ENCODE assay signal across 8 cellular contexts in genomic region chr10:79071535-79071923, GRCh38. TPM values are rescaled to one million over a fixed set of nuclear protein-coding genes. Genes with fewer than 3 reads are reported as not detected.
DNase-seq lines count a peak whose midpoint lies in the region; ATAC-seq and TF ChIP-seq lines count a peak whose summit lies in the region.

No MANE protein-coding gene starts in this region.

- H3K27ac Mint-ChIP-seq in CD14-positive monocyte = peak overlapping the region; percentile 85 to 97 (median 90)
- H3K27ac Mint-ChIP-seq in osteocyte (ENCODE audit: unreplicated experiment) = peak overlapping the region; percentile 91

- H3K36me3 Mint-ChIP-seq in CD14-positive monocyte (peaks cover 9 to 22% of the 10 kb centered on the region in 2 donors), osteocyte (ENCODE audit: unreplicated experiment) (no peaks in the 10 kb centered on the region)

- peak overlapping the region; percentile 96 to 98 for H3K4me3 Mint-ChIP-seq in CD14-positive monocyte
- peak overlapping the region; percentile 91 for H3K4me3 Mint-ChIP-seq in osteocyte (ENCODE audit: unreplicated experiment)

- intact Hi-C loops in CD14-positive monocyte (cut with micrococcal nuclease) = loop anchor here (5.0 kb wide), 2 partner anchors 66 to 71 kb away; no protein-coding TSS in a partner anchor
- intact Hi-C loops in esophagus muscularis mucosa (cut with DNase I) = loop anchor here (5.0 kb wide), 1 partner anchor 76 kb away; no protein-coding TSS in a partner anchor

- no peak for TF ChIP-seq EP300 in esophagus muscularis mucosa (IDR thresholded peaks at IDR 0.05)

- H3K9me3 Mint-ChIP-seq in CD14-positive monocyte (peaks cover 0 to 3% (median 0%) of the 10 kb centered on the region in 7 donors), osteocyte (ENCODE audit: unreplicated experiment) (no peaks in the 10 kb centered on the region)

- H3K27me3 Mint-ChIP-seq in CD14-positive monocyte (ENCODE audit: low read depth in 3 of 3) (peaks cover 1 to 2% (median 1%) of the 10 kb centered on the region in 3 donors), osteocyte (ENCODE audit: unreplicated experiment) (no peaks in the 10 kb centered on the region)

- DNase-seq in CD14-positive monocyte (ENCODE audit: low spot score) = no peak
- peak in 1 of 2 experiments; percentile 46 for DNase-seq in SJCRH30
- no peak for DNase-seq in esophagus muscularis mucosa (ENCODE audit: extremely low spot score)
- no peak for DNase-seq in osteocyte (ENCODE audit: extremely low spot score, unreplicated experiment)
- no peak for DNase-seq in iPS-NIHi7 (ENCODE audit: extremely low spot score)
- DNase-seq in germinal center (ENCODE audit: low spot score) = no peak

- H3K4me3 ChIP-seq in SJCRH30 (peak overlapping the region; percentile 89), esophagus muscularis mucosa (peak overlapping the region; percentile 88 to 99 (median 94))

- H3K4me1 ChIP-seq in SJCRH30 = peaks cover 30% of the 10 kb centered on the region
- peaks cover 61 to 77% (median 75%) of the 10 kb centered on the region in 4 donors for H3K4me1 ChIP-seq in esophagus muscularis mucosa

- TF ChIP-seq CTCF in CD14-positive monocyte (IDR thresholded peaks at IDR 0.05) = no peak
- TF ChIP-seq CTCF in esophagus muscularis mucosa (IDR thresholded peaks at IDR 0.05) = no peak
- no peak for TF ChIP-seq CTCF in osteocyte (IDR thresholded peaks at IDR 0.05)

- ATAC-seq in HG02938 (IDR thresholded peaks at IDR 0.05; ENCODE audit: unreplicated experiment) = no peak
- no peak for ATAC-seq in GM21737 (IDR thresholded peaks at IDR 0.05; ENCODE audit: unreplicated experiment)

- peak overlapping the region; percentile 49 for H3K27ac ChIP-seq in SJCRH30
- peak overlapping the region; percentile 97 to 100 (median 99) for H3K27ac ChIP-seq in esophagus muscularis mucosa (replicated peaks in 1 of 4)

- WGBS in esophagus muscularis mucosa = 12% methylated on average over 8 of the region's 8 CpGs

- peaks cover 67% of the 10 kb centered on the region for H3K4me1 Mint-ChIP-seq in CD14-positive monocyte
- peaks cover 65% of the 10 kb centered on the region for H3K4me1 Mint-ChIP-seq in osteocyte (ENCODE audit: unreplicated experiment)

- no peak for TF ChIP-seq POLR2A in esophagus muscularis mucosa (IDR thresholded peaks at IDR 0.05; ENCODE audit: low read depth)

- no peaks in the 10 kb centered on the region for H3K9me3 ChIP-seq in SJCRH30 (replicated peaks)
- no peaks in the 10 kb centered on the region for H3K9me3 ChIP-seq in esophagus muscularis mucosa

- H3K36me3 ChIP-seq in SJCRH30 (no peaks in the 10 kb centered on the region), esophagus muscularis mucosa (no peaks in the 10 kb centered on the region)

- no peaks in the 10 kb centered on the region for H3K27me3 ChIP-seq in SJCRH30
- H3K27me3 ChIP-seq in esophagus muscularis mucosa = peaks cover 0 to 7% (median 0%) of the 10 kb centered on the region in 4 donors

RNA-seq across cellular contexts. Expression of gene ZMIZ1, which starts 2.8 kb away (rescaled TPM):
- polyA plus RNA-seq in CD14-positive monocyte = 1 to 10 TPM; 3.3 to 8.9 TPM
- total RNA-seq in SJCRH30 (2014; rRNA removed; shearing (Covaris generic)) = 11.5 and 13.6 TPM in 2 replicates
- 10 to 100 TPM; 48.7 to 87.2 (median 66.0) TPM for total RNA-seq in esophagus muscularis mucosa
- total RNA-seq in osteocyte = 90.5 and 96.0 TPM in 2 replicates
